24 cellular contexts compared by ENCODE assay signal in genomic region chr6:56556751-56557540, GRCh38.
"Had no signal": no experiment of that assay in that cellular context is flagged by ENCODE, and none has a peak within 500 bp of the region (broad histone marks: within the 10 kb centered on the region; RNA-seq: fewer than 3 reads in every experiment).

No MANE protein-coding gene starts in this region.

- H3K36me3 Mint-ChIP-seq: activated naive CD8-positive, alpha-beta T cell treated with anti-CD3 and anti-CD28 coated beads for 36 hours; natural killer cell treated with Interleukin-12 subunit alpha and Interleukin-12 subunit beta and Interleukin-15 and Interleukin-18, amount 100 ng/mL, for 72 hours had no signal

- H2AFZ ChIP-seq: parathyroid adenoma had no signal

- H3K9me3 ChIP-seq: breast epithelium, tibial artery had no signal

- H3K79me2 ChIP-seq: parathyroid adenoma had no signal

- H3K9ac ChIP-seq: parathyroid adenoma had no signal

- H3K27ac Mint-ChIP-seq: activated CD4-positive, alpha-beta T cell treated with anti-CD3 and anti-CD28 coated beads, Interleukin-2, amount 10 ng/mL, durations not matched to agents 7 days and 5 days; activated CD8-positive, alpha-beta T cell treated with anti-CD3 and anti-CD28 coated beads, Interleukin-2, amount 10 ng/mL, durations not matched to agents 7 days and 5 days; activated naive CD8-positive, alpha-beta T cell treated with anti-CD3 and anti-CD28 coated beads for 36 hours; activated T-helper 17 cell treated with anti-CD3 and anti-CD28 coated beads, Interleukin-2, amount 50 U/mL, for 72 hours; natural killer cell treated with Interleukin-12 subunit alpha and Interleukin-12 subunit beta and Interleukin-15 and Interleukin-18, amount 100 ng/mL, for 72 hours; stimulated activated naive CD8-positive, alpha-beta T cell treated with anti-CD3 and anti-CD28 coated beads, Interleukin-15, Interleukin-2, amounts not matched to agents 100 ng/mL and 50 ng/mL, for 24 hours had no signal

- H3K27me3 ChIP-seq: breast epithelium, tibial artery had no signal

- H3K4me3 Mint-ChIP-seq: activated CD4-positive, alpha-beta T cell treated with anti-CD3 and anti-CD28 coated beads, Interleukin-2, amount 10 ng/mL, durations not matched to agents 7 days and 5 days; activated CD8-positive, alpha-beta T cell treated with anti-CD3 and anti-CD28 coated beads, Interleukin-2, amount 10 ng/mL, durations not matched to agents 7 days and 5 days; activated naive CD8-positive, alpha-beta T cell treated with anti-CD3 and anti-CD28 coated beads for 36 hours; activated T-helper 17 cell treated with anti-CD3 and anti-CD28 coated beads, Interleukin-2, amount 50 U/mL, for 72 hours; central memory CD8-positive, alpha-beta T cell; natural killer cell treated with Interleukin-12 subunit alpha and Interleukin-12 subunit beta and Interleukin-15 and Interleukin-18, amount 100 ng/mL, for 72 hours; stimulated activated naive CD8-positive, alpha-beta T cell treated with anti-CD3 and anti-CD28 coated beads, Interleukin-15, Interleukin-2, amounts not matched to agents 100 ng/mL and 50 ng/mL, for 24 hours had no signal

- H3K4me1 ChIP-seq: breast epithelium had no signal

- H3K27ac ChIP-seq: breast epithelium, parathyroid adenoma had no signal

- H3K9me3 Mint-ChIP-seq: activated CD4-positive, alpha-beta T cell treated with anti-CD3 and anti-CD28 coated beads, Interleukin-2, amount 10 ng/mL, durations not matched to agents 7 days and 5 days; activated naive CD8-positive, alpha-beta T cell treated with anti-CD3 and anti-CD28 coated beads for 36 hours; activated T-helper 17 cell treated with anti-CD3 and anti-CD28 coated beads, Interleukin-2, amount 50 U/mL, for 72 hours; central memory CD8-positive, alpha-beta T cell; natural killer cell treated with Interleukin-12 subunit alpha and Interleukin-12 subunit beta and Interleukin-15 and Interleukin-18, amount 100 ng/mL, for 72 hours; stimulated activated naive CD8-positive, alpha-beta T cell treated with anti-CD3 and anti-CD28 coated beads, Interleukin-15, Interleukin-2, amounts not matched to agents 100 ng/mL and 50 ng/mL, for 24 hours had no signal

- H3K27me3 Mint-ChIP-seq: activated CD4-positive, alpha-beta T cell treated with anti-CD3 and anti-CD28 coated beads, Interleukin-2, amount 10 ng/mL, durations not matched to agents 7 days and 5 days; activated naive CD8-positive, alpha-beta T cell treated with anti-CD3 and anti-CD28 coated beads for 36 hours; central memory CD8-positive, alpha-beta T cell; stimulated activated naive CD8-positive, alpha-beta T cell treated with anti-CD3 and anti-CD28 coated beads, Interleukin-15, Interleukin-2, amounts not matched to agents 100 ng/mL and 50 ng/mL, for 24 hours had no signal

- H3K4me3 ChIP-seq: breast epithelium, tibial artery had no signal

- H3K4me1 Mint-ChIP-seq: activated CD4-positive, alpha-beta T cell treated with anti-CD3 and anti-CD28 coated beads, Interleukin-2, amount 10 ng/mL, durations not matched to agents 7 days and 5 days; activated naive CD8-positive, alpha-beta T cell treated with anti-CD3 and anti-CD28 coated beads for 36 hours; activated T-helper 17 cell treated with anti-CD3 and anti-CD28 coated beads, Interleukin-2, amount 50 U/mL, for 72 hours; central memory CD8-positive, alpha-beta T cell had no signal

- ATAC-seq: activated CD4-positive, CD25-positive, alpha-beta regulatory T cell treated with anti-CD3 and anti-CD28 coated beads, Interleukin-2, amount 50 U/mL, for 24 hours; activated CD8-positive, alpha-beta T cell treated with anti-CD3 and anti-CD28 coated beads, Interleukin-2, amount 10 ng/mL, durations not matched to agents 7 days and 5 days; activated T-helper 17 cell treated with anti-CD3 and anti-CD28 coated beads, Interleukin-2, amount 50 U/mL, for 72 hours; esophagus mucosa; left ventricle myocardium superior; natural killer cell treated with Interleukin-12 subunit alpha and Interleukin-12 subunit beta and Interleukin-15 and Interleukin-18, amount 100 ng/mL, for 72 hours; right cardiac atrium had no signal

- H3K36me3 ChIP-seq: breast epithelium had no signal

- DNase-seq: activated CD4-positive, alpha-beta T cell treated with anti-CD3 and anti-CD28 coated beads, Interleukin-2, amount 10 ng/mL, durations not matched to agents 7 days and 5 days; activated CD8-positive, alpha-beta T cell treated with anti-CD3 and anti-CD28 coated beads, Interleukin-2, amount 10 ng/mL, durations not matched to agents 7 days and 5 days; activated naive CD4-positive, alpha-beta T cell; activated naive CD8-positive, alpha-beta T cell treated with anti-CD3 and anti-CD28 coated beads for 36 hours; activated T-cell treated with anti-CD3 and anti-CD28 coated beads, Interleukin-2, amount 50 U/mL, for 1 hour; effector memory CD4-positive, alpha-beta T cell; hippocampal formation; kidney glomerular epithelial cell; left ventricle myocardium superior; mammary epithelial cell; midbrain; nucleus accumbens; right cardiac atrium; stimulated activated CD4-positive, alpha-beta T cell treated with anti-CD3 and anti-CD28 coated beads, Interleukin-1b, Interleukin-23, amount 100 ng/mL, for 48 hours; substantia nigra; tibial artery had no signal
